ENCODE assay signal across 8 cellular contexts in genomic region chr11:61446211-61446651, GRCh38. TPM values are rescaled to one million over a fixed set of nuclear protein-coding genes. Genes with fewer than 3 reads are reported as not detected.
A peak's percentile ranks its signal among the peaks of the same experiment; 100 is the strongest.
DNase-seq lines count a peak whose midpoint lies in the region; ATAC-seq lines count a peak whose summit lies in the region.

No MANE protein-coding gene starts in this region.

- H3K4me1 Mint-ChIP-seq in activated T-cell treated with anti-CD3 and anti-CD28 coated beads, Interleukin-2, amount 50 U/mL, for 4 hours (ENCODE audit: low read depth) = peaks cover 31% of the 10 kb centered on the region
- peaks cover 3 to 22% (median 15%) of the 10 kb centered on the region in 4 donors for H3K4me1 Mint-ChIP-seq in naive thymus-derived CD8-positive, alpha-beta T cell

- peak; percentile 49 for DNase-seq in activated gamma-delta T cell treated with Interleukin-2 at 50 U/mL for 16 hours
- DNase-seq in activated gamma-delta T cell (lab: John Stamatoyannopoulos, UW) = no peak
- peak; percentile 75 for DNase-seq in KBM-7
- peak; percentile 86 for DNase-seq in OCI-M1 (lab: John Stamatoyannopoulos, UW)
- DNase-seq in activated T-cell treated with anti-CD3 and anti-CD28 coated beads, Interleukin-2, amount 50 U/mL, for 4 hours = peak; percentile 59
- DNase-seq in fibroblast of gingiva (ENCODE audit: low read depth) = peak; percentile 93
- DNase-seq in naive thymus-derived CD8-positive, alpha-beta T cell = peak; percentile 29 to 78 (median 54)
- peak; percentile 45 to 85 for DNase-seq in stimulated activated CD8-positive, alpha-beta memory T cell treated with anti-CD3 and anti-CD28 coated beads, Interleukin-7, amount 100 ng/mL, for 48 hours (ENCODE audit: extremely low read depth in 1 of 2, low read depth in 1 of 2)

- ATAC-seq in activated T-cell treated with anti-CD3 and anti-CD28 coated beads, Interleukin-2, amount 50 U/mL, for 4 hours = peak; percentile 91 to 93
- ATAC-seq in naive thymus-derived CD8-positive, alpha-beta T cell = peak; percentile 83 to 89

- no peaks in the 10 kb centered on the region for H3K27me3 Mint-ChIP-seq in activated T-cell treated with anti-CD3 and anti-CD28 coated beads, Interleukin-2, amount 50 U/mL, for 4 hours (ENCODE audit: low read depth)
- H3K27me3 Mint-ChIP-seq in naive thymus-derived CD8-positive, alpha-beta T cell = no peaks in the 10 kb centered on the region

- peaks cover 45% of the 10 kb centered on the region for H3K36me3 Mint-ChIP-seq in activated T-cell treated with anti-CD3 and anti-CD28 coated beads, Interleukin-2, amount 50 U/mL, for 4 hours (ENCODE audit: insufficient read depth)
- peaks cover 0 to 79% (median 9%) of the 10 kb centered on the region in 3 donors for H3K36me3 Mint-ChIP-seq in naive thymus-derived CD8-positive, alpha-beta T cell

- POLR2A ChIA-PET in naive thymus-derived CD8-positive, alpha-beta T cell (lab: Charles Lee) = interaction anchor here (1.1 kb wide), 1 partner anchor 13 kb away, joined by 3 read pairs; no protein-coding TSS in a partner anchor

- in situ Hi-C loops in KBM-7 (cut with MboI; ENCODE audit: low pct_unique_long_range_greater_than_20kb, low sequenced_read_pairs) = no loop called here

- peak overlapping the region in 6 of 10 donors; percentile 35 to 79 (median 60) for H3K27ac Mint-ChIP-seq in naive thymus-derived CD8-positive, alpha-beta T cell

- no peak overlapping the region for H3K4me3 Mint-ChIP-seq in activated T-cell treated with anti-CD3 and anti-CD28 coated beads, Interleukin-2, amount 50 U/mL, for 4 hours
- no peak overlapping the region for H3K4me3 Mint-ChIP-seq in naive thymus-derived CD8-positive, alpha-beta T cell

- no peaks in the 10 kb centered on the region for H3K9me3 Mint-ChIP-seq in activated T-cell treated with anti-CD3 and anti-CD28 coated beads, Interleukin-2, amount 50 U/mL, for 4 hours
- H3K9me3 Mint-ChIP-seq in naive thymus-derived CD8-positive, alpha-beta T cell = no peaks in the 10 kb centered on the region

RNA-seq across cellular contexts. Expression of gene SDHAF2, which starts 16.3 kb away (rescaled TPM):
- 10 to 100 TPM; 48.4 to 55.8 (median 49.3) TPM for total RNA-seq in activated T-cell treated with anti-CD3 and anti-CD28 coated beads, Interleukin-2, amount 50 U/mL, for 4 hours
- total RNA-seq in naive thymus-derived CD8-positive, alpha-beta T cell = 10 to 100 TPM; 63.3 to 72.5 TPM
- polyA plus RNA-seq in naive thymus-derived CD8-positive, alpha-beta T cell = 100 to 1,000 TPM in 1 of 3 donors, 10 to 100 TPM in 2; 92.1 to 118 (median 97.8) TPM

RNA-seq across cellular contexts. Expression of gene CPSF7, which starts 16.5 kb away (rescaled TPM):
- total RNA-seq in activated T-cell treated with anti-CD3 and anti-CD28 coated beads, Interleukin-2, amount 50 U/mL, for 4 hours = 100 to 1,000 TPM; 131 to 142 (median 138) TPM
- 100 to 1,000 TPM; 155 to 175 TPM for total RNA-seq in naive thymus-derived CD8-positive, alpha-beta T cell
- 10 to 100 TPM; 20.6 to 34.8 (median 26.0) TPM for polyA plus RNA-seq in naive thymus-derived CD8-positive, alpha-beta T cell

RNA-seq across cellular contexts. Expression of gene TMEM216, which starts 53.8 kb away (rescaled TPM):
- 10 to 100 TPM; 12.0 to 15.3 (median 14.0) TPM for total RNA-seq in activated T-cell treated with anti-CD3 and anti-CD28 coated beads, Interleukin-2, amount 50 U/mL, for 4 hours
- total RNA-seq in naive thymus-derived CD8-positive, alpha-beta T cell = 10 to 100 TPM; 17.4 to 20.3 TPM
- polyA plus RNA-seq in naive thymus-derived CD8-positive, alpha-beta T cell = 10 to 100 TPM; 35.4 to 43.0 (median 42.6) TPM
